ENCODE assay signal across 8 cellular contexts in genomic region chr3:179898024-179898423, GRCh38.
DNase-seq lines count a peak whose midpoint lies in the region; ATAC-seq and TF ChIP-seq lines count a peak whose summit lies in the region.

No MANE protein-coding gene starts in this region.

- 8% methylated on average over 2 of the region's 2 CpGs for WGBS in hepatocyte (ENCODE audit: low lambda C conversion rate, missing lambda C conversion rate)

- H3K27ac ChIP-seq in hepatocyte, result no peak overlapping the region

- H3K27ac Mint-ChIP-seq in type B pancreatic cell, result no peak overlapping the region

- H3K4me3 ChIP-seq in hepatocyte, result no peak overlapping the region

- no peaks in the 10 kb centered on the region for H3K27me3 ChIP-seq in hepatocyte

- H3K36me3 ChIP-seq in hepatocyte (replicated peaks; ENCODE audit: insufficient read depth, low read depth), result no peaks in the 10 kb centered on the region

- ATAC-seq in GM21423 (IDR thresholded peaks at IDR 0.05; ENCODE audit: unreplicated experiment) (peak; percentile 86), HG03575 (IDR thresholded peaks at IDR 0.05; ENCODE audit: extremely low read depth, insufficient number of reproducible peaks, low FRiP score, unreplicated experiment) (peak; percentile 79), HG02763 (IDR thresholded peaks at IDR 0.05; ENCODE audit: unreplicated experiment) (no peak)

- peaks cover 3% of the 10 kb centered on the region for H3K27me3 Mint-ChIP-seq in type B pancreatic cell

- no peak for TF ChIP-seq CTCF in hepatocyte (IDR thresholded peaks at IDR 0.05; ENCODE audit: poor library complexity)
- no peak for TF ChIP-seq CTCF in type B pancreatic cell (conservative IDR thresholded peaks at IDR 0.05)

- H3K4me2 ChIP-seq in hepatocyte, result no peak overlapping the region

- no peaks in the 10 kb centered on the region for H3K4me1 Mint-ChIP-seq in type B pancreatic cell (ENCODE audit: unreplicated experiment)

- DNase-seq in EH (ENCODE audit: low read depth) (peak; percentile 57), SK-N-DZ (ENCODE audit: low spot score) (peak; percentile 84), hepatocyte (ENCODE audit: low spot score) (peak; percentile 65), Ammon's horn (ENCODE audit: low spot score) (no peak), type B pancreatic cell (ENCODE audit: extremely low spot score, unreplicated experiment) (no peak)

- H2AFZ ChIP-seq in hepatocyte, result no peak overlapping the region

- no peaks in the 10 kb centered on the region for H3K9me3 Mint-ChIP-seq in type B pancreatic cell

- no peaks in the 10 kb centered on the region for H3K9me2 ChIP-seq in hepatocyte (replicated peaks; ENCODE audit: insufficient read depth)

- H3K4me1 ChIP-seq in hepatocyte (ENCODE audit: insufficient read depth), result no peaks in the 10 kb centered on the region

- no peaks in the 10 kb centered on the region for H4K20me1 ChIP-seq in hepatocyte (ENCODE audit: insufficient read depth, poor library complexity, severe bottlenecking)

- no peaks in the 10 kb centered on the region for H3K36me3 Mint-ChIP-seq in type B pancreatic cell

- no peaks in the 10 kb centered on the region for H3K9me3 ChIP-seq in hepatocyte (ENCODE audit: low read depth)

- H3K79me2 ChIP-seq in hepatocyte, result no peaks in the 10 kb centered on the region

- no peak overlapping the region for H3K4me3 Mint-ChIP-seq in type B pancreatic cell

Comparison
In these comparisons a context has a peak if more than half of its experiments do, and no peak if none do; other contexts are left out.
1. DNase-seq: peak in EH (single experiment), SK-N-DZ (single experiment) and hepatocyte (single experiment); none in Ammon's horn (single experiment) and type B pancreatic cell (single experiment).